Comparison of ENCODE assay signal across 21 cellular contexts in the genomic region with DNA sequence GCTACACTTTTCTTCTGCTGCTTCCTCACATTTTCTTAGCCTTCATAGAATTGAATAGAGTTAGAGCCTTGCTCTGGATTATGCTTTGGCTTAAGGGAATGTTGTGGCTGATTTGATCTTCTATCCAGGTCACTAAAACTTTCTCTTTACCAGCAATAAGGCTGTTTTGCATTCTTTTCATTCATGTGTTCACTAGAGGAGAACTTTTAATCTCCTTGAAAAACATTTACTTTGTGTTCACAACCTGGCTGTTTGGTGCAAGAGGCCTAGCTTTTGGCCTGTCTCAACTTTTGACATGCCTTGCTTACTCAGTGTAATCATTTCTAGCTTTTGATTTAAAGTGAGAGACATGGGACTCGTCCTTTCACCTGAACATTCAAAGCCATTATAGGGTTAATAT.
DNase-seq lines count a peak whose midpoint lies in the region; ATAC-seq, FAIRE-seq and TF ChIP-seq lines count a peak whose summit lies in the region.
"Had no signal": no experiment of that assay in that cellular context is flagged by ENCODE, and none has a peak within 500 bp of the region (broad histone marks: within the 10 kb centered on the region; RNA-seq: fewer than 3 reads in every experiment).

No MANE protein-coding gene starts in this region.

- in situ Hi-C loops in HepG2 (cut with HindIII; ENCODE audit: extremely low pct_ligation_motif_present, low pct_unique_long_range_greater_than_20kb): no loop called here

- POLR2A ChIA-PET in HepG2 (lab: Yijun Ruan, JAX): no interaction called here

- WGBS in HepG2 (ENCODE audit: low lambda C conversion rate): 100% methylated on average over 1 of the region's 1 CpG
- WGBS in right lobe of liver (ENCODE audit: insufficient coverage, low coverage, low lambda C conversion rate, missing lambda C conversion rate): 89% methylated on average over 1 of the region's 1 CpG

- no TSS peak for BruUV-seq in HepG2 (replicated peaks; lab: Mats Ljungman, UMichigan)

- H4K20me1 ChIP-seq in HepG2 (ENCODE audit: insufficient read depth, low read length): no peaks in the 10 kb centered on the region

- H3K4me3 ChIP-seq in HepG2 (replicated peaks in 1 of 3; ENCODE audit: insufficient read depth in 1 of 3, low read depth in 2 of 3, low read length in 3 of 3): no peak overlapping the region
- H3K4me3 ChIP-seq in right lobe of liver: no peak overlapping the region
- H3K4me3 ChIP-seq in kidney (ENCODE audit: low read length in 2 of 2): no peak overlapping the region
- H3K4me3 ChIP-seq: GM23248, K562 had no signal

- H3K4me1 Mint-ChIP-seq in nephron: no peaks in the 10 kb centered on the region
- H3K4me1 Mint-ChIP-seq: B cell had no signal

- H3K27me3 Mint-ChIP-seq in nephron (ENCODE audit: low read depth): no peaks in the 10 kb centered on the region
- H3K27me3 Mint-ChIP-seq: B cell; CD4-positive, alpha-beta T cell had no signal

- peak; percentile 4 for FAIRE-seq in HepG2 (lab: Jason Lieb, UNC)
- peak; percentile 93 for FAIRE-seq in kidney (lab: Jason Lieb, UNC)
- FAIRE-seq: G401.6, H54, K562 had no signal

- H3K4me2 ChIP-seq in HepG2 (ENCODE audit: low read depth, low read length): no peak overlapping the region

- H3K79me2 ChIP-seq in HepG2 (ENCODE audit: insufficient read depth, low read length): no peaks in the 10 kb centered on the region

- CTCF ChIA-PET in HepG2 (lab: Yijun Ruan, JAX; ENCODE audit: low intra/inter-chr PET ratio, low total read pairs): no interaction called here

- TF ChIP-seq EP300 in HepG2 (IDR thresholded peaks at IDR 0.05; ENCODE audit: low read depth in 2 of 2, low read length in 2 of 2) (no peak), HepG2 (CRISPR knock-in tag; IDR thresholded peaks at IDR 0.05; ENCODE audit: borderline replicate concordance) (no peak)

- TF ChIP-seq RAD21 in HepG2 (CRISPR knock-in tag; IDR thresholded peaks at IDR 0.05): no peak

- no peak overlapping the region for H2AFZ ChIP-seq in HepG2 (ENCODE audit: low read length)
- H2AFZ ChIP-seq: GM23248 had no signal

- no peak overlapping the region for H3K4me3 Mint-ChIP-seq in nephron
- H3K4me3 Mint-ChIP-seq: B cell; CD4-positive, alpha-beta T cell had no signal

- no peaks in the 10 kb centered on the region for H3K4me1 ChIP-seq in HepG2 (ENCODE audit: insufficient read depth, low read length)
- no peaks in the 10 kb centered on the region for H3K4me1 ChIP-seq in right lobe of liver
- H3K4me1 ChIP-seq in kidney (ENCODE audit: control insufficient read depth in 1 of 2, insufficient read depth in 1 of 2, low read depth in 1 of 2, low read length in 2 of 2): peaks cover 0 to 7% of the 10 kb centered on the region in 2 donors

- intact Hi-C loops in HepG2 (cut with micrococcal nuclease; ENCODE audit: unreplicated experiment) (no loop called here), right lobe of liver (cut with DNase I) (no loop called here), kidney (cut with DNase I) (no loop called here)

- ATAC-seq in HepG2 (no peak), right lobe of liver (no peak), GM21717 (IDR thresholded peaks at IDR 0.05; ENCODE audit: unreplicated experiment) (no peak), HG02571 (IDR thresholded peaks at IDR 0.05; ENCODE audit: unreplicated experiment) (no peak)
- ATAC-seq: HCT116, K562 had no signal

- H3K27me3 ChIP-seq in HepG2 (ENCODE audit: control insufficient read depth in 1 of 2, insufficient read depth in 2 of 2, low read length in 2 of 2): no peaks in the 10 kb centered on the region
- H3K27me3 ChIP-seq in right lobe of liver: no peaks in the 10 kb centered on the region

- TF ChIP-seq POLR2A in HepG2 (IDR thresholded peaks at IDR 0.05; ENCODE audit: insufficient read depth in 1 of 2, low read depth in 2 of 2, low read length in 2 of 2) (no peak), right lobe of liver (IDR thresholded peaks at IDR 0.05) (no peak)

- H3K9me3 ChIP-seq in HepG2 (ENCODE audit: low read length): no peaks in the 10 kb centered on the region
- H3K9me3 ChIP-seq in right lobe of liver: no peaks in the 10 kb centered on the region
- no peaks in the 10 kb centered on the region for H3K9me3 ChIP-seq in kidney (ENCODE audit: control insufficient read depth in 1 of 2, low read length in 2 of 2)

- H3K27ac Mint-ChIP-seq in nephron: peak overlapping the region in 2 of 3 experiments; percentile 41 to 77
- H3K27ac Mint-ChIP-seq: B cell; CD4-positive, alpha-beta T cell had no signal

- H3K36me3 ChIP-seq in HepG2 (replicated peaks in 1 of 2; ENCODE audit: control insufficient read depth in 1 of 2, insufficient read depth in 2 of 2, low read length in 2 of 2) (peaks cover 0 to 4% of the 10 kb centered on the region in 2 experiments; a peak in 1 of 5 replicates), right lobe of liver (no peaks in the 10 kb centered on the region), kidney (ENCODE audit: control insufficient read depth in 1 of 2, insufficient read depth in 2 of 2, low read length in 2 of 2) (no peaks in the 10 kb centered on the region)

- H3K27ac ChIP-seq in HepG2 (ENCODE audit: extremely low read length, insufficient read depth, low read length) (no peak overlapping the region), right lobe of liver (no peak overlapping the region), kidney (ENCODE audit: low read depth in 2 of 2, low read length in 2 of 2) (peak overlapping the region in 1 of 2 donors; percentile 23)
- H3K27ac ChIP-seq: 22Rv1, GM23248, HL-60 had no signal

- H3K9ac ChIP-seq in HepG2 (ENCODE audit: insufficient read depth, low read depth, low read length) (no peak overlapping the region), kidney (ENCODE audit: low read length in 2 of 2) (no peak overlapping the region)
- H3K9ac ChIP-seq: GM23248 had no signal

- no peak for TF ChIP-seq CTCF in HepG2 (CRISPR knock-in tag; IDR thresholded peaks at IDR 0.05)
- no peak for TF ChIP-seq CTCF in right lobe of liver (IDR thresholded peaks at IDR 0.05)
- TF ChIP-seq CTCF in kidney (IDR thresholded peaks at IDR 0.05; ENCODE audit: borderline replicate concordance, extremely low read depth, insufficient read depth): no peak
- TF ChIP-seq CTCF in nephron (IDR thresholded peaks at IDR 0.05; ENCODE audit: unreplicated experiment in 3 of 3): no peak

- DNase-seq in HepG2 (ENCODE audit: low spot score) (no peak), right lobe of liver (no peak), kidney (no peak), NCI-H446 treated with DMSO at 0.1 percent for 48 hours (lab: John Stamatoyannopoulos, UW) (no peak)
- no peak for DNase-seq in stimulated activated CD8-positive, alpha-beta memory T cell treated with anti-CD3 and anti-CD28 coated beads, Interleukin-4, amount 100 ng/mL, for 48 hours
- DNase-seq: C1 segment of cervical spinal cord; CD4-positive, alpha-beta T cell; DMS153; DMS79 treated with DMSO at 0.1 percent for 48 hours; EL; GM23248 had no signal

- peaks cover 29% of the 10 kb centered on the region for H3K36me3 Mint-ChIP-seq in nephron (ENCODE audit: low read depth)

- peaks cover 2% of the 10 kb centered on the region for H3K9me3 Mint-ChIP-seq in nephron
- H3K9me3 Mint-ChIP-seq: CD4-positive, alpha-beta T cell had no signal

TF ChIP-seq in HepG2, 621 proteins besides CTCF, POLR2A, EP300 and RAD21:
- TF ChIP-seq, protein P1, sequence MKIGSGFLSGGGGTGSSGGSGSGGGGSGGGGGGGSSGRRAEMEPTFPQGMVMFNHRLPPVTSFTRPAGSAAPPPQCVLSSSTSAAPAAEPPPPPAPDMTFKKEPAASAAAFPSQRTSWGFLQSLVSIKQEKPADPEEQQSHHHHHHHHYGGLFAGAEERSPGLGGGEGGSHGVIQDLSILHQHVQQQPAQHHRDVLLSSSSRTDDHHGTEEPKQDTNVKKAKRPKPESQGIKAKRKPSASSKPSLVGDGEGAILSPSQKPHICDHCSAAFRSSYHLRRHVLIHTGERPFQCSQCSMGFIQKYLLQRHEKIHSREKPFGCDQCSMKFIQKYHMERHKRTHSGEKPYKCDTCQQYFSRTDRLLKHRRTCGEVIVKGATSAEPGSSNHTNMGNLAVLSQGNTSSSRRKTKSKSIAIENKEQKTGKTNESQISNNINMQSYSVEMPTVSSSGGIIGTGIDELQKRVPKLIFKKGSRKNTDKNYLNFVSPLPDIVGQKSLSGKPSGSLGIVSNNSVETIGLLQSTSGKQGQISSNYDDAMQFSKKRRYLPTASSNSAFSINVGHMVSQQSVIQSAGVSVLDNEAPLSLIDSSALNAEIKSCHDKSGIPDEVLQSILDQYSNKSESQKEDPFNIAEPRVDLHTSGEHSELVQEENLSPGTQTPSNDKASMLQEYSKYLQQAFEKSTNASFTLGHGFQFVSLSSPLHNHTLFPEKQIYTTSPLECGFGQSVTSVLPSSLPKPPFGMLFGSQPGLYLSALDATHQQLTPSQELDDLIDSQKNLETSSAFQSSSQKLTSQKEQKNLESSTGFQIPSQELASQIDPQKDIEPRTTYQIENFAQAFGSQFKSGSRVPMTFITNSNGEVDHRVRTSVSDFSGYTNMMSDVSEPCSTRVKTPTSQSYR (CRISPR knock-in tag; IDR thresholded peaks at IDR 0.05; ENCODE audit: borderline replicate concordance): no peak
- no peak for TF ChIP-seq UBTF (CRISPR knock-in tag; IDR thresholded peaks at IDR 0.05)
